In the genomic region with DNA sequence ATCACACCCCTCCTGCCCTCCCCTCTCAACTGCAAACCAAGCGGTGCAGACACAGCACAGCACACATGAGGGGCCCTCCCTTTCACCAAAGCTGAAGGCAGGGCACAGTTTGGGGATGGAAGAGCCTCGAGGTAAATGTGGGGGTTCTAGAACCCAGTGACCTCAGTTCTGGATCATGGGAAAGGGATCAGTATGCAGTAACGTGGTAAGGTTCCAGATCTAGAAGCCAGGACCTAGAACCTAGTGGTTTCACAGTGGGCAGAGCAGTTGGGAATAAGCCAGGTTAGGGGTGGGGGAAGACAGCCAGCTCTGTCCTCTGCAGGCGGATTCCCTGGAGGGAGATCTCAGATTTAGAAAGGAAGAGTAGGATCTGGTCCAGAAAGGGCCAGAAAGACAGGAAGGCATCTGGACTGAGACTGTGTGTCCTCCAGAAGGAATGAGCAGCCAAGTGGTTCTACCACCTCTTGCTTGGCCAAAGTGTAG, we compare ENCODE assay signal across 1 cellular context.
TF ChIP-seq lines count a peak whose summit lies in the region.

No MANE protein-coding gene starts in this region.

TF ChIP-seq in HepG2, 621 proteins besides CTCF, POLR2A, EP300 and RAD21 (continues in another document):
- no peak for TF ChIP-seq PAX8 (CRISPR knock-in tag; IDR thresholded peaks at IDR 0.05; ENCODE audit: borderline replicate concordance)
- TF ChIP-seq, protein P1, sequence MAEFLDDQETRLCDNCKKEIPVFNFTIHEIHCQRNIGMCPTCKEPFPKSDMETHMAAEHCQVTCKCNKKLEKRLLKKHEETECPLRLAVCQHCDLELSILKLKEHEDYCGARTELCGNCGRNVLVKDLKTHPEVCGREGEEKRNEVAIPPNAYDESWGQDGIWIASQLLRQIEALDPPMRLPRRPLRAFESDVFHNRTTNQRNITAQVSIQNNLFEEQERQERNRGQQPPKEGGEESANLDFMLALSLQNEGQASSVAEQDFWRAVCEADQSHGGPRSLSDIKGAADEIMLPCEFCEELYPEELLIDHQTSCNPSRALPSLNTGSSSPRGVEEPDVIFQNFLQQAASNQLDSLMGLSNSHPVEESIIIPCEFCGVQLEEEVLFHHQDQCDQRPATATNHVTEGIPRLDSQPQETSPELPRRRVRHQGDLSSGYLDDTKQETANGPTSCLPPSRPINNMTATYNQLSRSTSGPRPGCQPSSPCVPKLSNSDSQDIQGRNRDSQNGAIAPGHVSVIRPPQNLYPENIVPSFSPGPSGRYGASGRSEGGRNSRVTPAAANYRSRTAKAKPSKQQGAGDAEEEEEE (CRISPR knock-in tag; IDR thresholded peaks at IDR 0.05; ENCODE audit: borderline replicate concordance): no peak
- TF ChIP-seq PCBP2 (optimal IDR thresholded peaks at IDR 0.05; ENCODE audit: low read depth, low read length, poor library complexity, severe bottlenecking): peak; percentile 63
- no peak for TF ChIP-seq GZF1 (CRISPR knock-in tag; IDR thresholded peaks at IDR 0.05)
- TF ChIP-seq POLR2AphosphoS2 (IDR thresholded peaks at IDR 0.05; ENCODE audit: low read depth, low read length): peak; percentile 93; the same call in 1 of the 2 replicates
- TF ChIP-seq ZFP1 (CRISPR knock-in tag; IDR thresholded peaks at IDR 0.05): no peak
- TF ChIP-seq NFIB (CRISPR knock-in tag; IDR thresholded peaks at IDR 0.05; ENCODE audit: borderline replicate concordance): no peak
- peak; percentile 91 for TF ChIP-seq FIP1L1 (IDR thresholded peaks at IDR 0.05; ENCODE audit: borderline replicate concordance, insufficient read depth, low read depth, low read length)
- 0 out of 2 replicates have a peak, but pooled peaks have one; percentile 12 for TF ChIP-seq ZNF143 (CRISPR knock-in tag; IDR thresholded peaks at IDR 0.05)
- TF ChIP-seq ONECUT2 (CRISPR knock-in tag; IDR thresholded peaks at IDR 0.05): no peak
- TF ChIP-seq MED1 (CRISPR knock-in tag; IDR thresholded peaks at IDR 0.05): 0 out of 2 replicates have a peak, but pooled peaks have one; percentile 21
- no peak for TF ChIP-seq FLYWCH1 (CRISPR knock-in tag; IDR thresholded peaks at IDR 0.05)
- 0 out of 2 replicates have a peak, but pooled peaks have one; percentile 7 for TF ChIP-seq GATAD2A (CRISPR knock-in tag; IDR thresholded peaks at IDR 0.05)
- TF ChIP-seq ZNF614 (CRISPR knock-in tag; IDR thresholded peaks at IDR 0.05; ENCODE audit: borderline replicate concordance): no peak
- TF ChIP-seq RARG (CRISPR knock-in tag; IDR thresholded peaks at IDR 0.05; ENCODE audit: low read depth): no peak
- TF ChIP-seq RBM22 (optimal IDR thresholded peaks at IDR 0.05; ENCODE audit: low read length): peak; percentile 98
- TF ChIP-seq, protein P2, sequence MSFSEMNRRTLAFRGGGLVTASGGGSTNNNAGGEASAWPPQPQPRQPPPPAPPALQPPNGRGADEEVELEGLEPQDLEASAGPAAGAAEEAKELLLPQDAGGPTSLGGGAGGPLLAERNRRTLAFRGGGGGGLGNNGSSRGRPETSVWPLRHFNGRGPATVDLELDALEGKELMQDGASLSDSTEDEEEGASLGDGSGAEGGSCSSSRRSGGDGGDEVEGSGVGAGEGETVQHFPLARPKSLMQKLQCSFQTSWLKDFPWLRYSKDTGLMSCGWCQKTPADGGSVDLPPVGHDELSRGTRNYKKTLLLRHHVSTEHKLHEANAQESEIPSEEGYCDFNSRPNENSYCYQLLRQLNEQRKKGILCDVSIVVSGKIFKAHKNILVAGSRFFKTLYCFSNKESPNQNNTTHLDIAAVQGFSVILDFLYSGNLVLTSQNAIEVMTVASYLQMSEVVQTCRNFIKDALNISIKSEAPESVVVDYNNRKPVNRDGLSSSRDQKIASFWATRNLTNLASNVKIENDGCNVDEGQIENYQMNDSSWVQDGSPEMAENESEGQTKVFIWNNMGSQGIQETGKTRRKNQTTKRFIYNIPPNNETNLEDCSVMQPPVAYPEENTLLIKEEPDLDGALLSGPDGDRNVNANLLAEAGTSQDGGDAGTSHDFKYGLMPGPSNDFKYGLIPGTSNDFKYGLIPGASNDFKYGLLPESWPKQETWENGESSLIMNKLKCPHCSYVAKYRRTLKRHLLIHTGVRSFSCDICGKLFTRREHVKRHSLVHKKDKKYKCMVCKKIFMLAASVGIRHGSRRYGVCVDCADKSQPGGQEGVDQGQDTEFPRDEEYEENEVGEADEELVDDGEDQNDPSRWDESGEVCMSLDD (CRISPR knock-in tag; IDR thresholded peaks at IDR 0.05; ENCODE audit: borderline replicate concordance): peak; percentile 93; the same call in 1 of the 2 replicates
- peak; percentile 7; the same call in 1 of the 2 replicates for TF ChIP-seq NR2C2 (CRISPR knock-in tag; IDR thresholded peaks at IDR 0.05; ENCODE audit: borderline replicate concordance)
- TF ChIP-seq SIX4 (CRISPR knock-in tag; IDR thresholded peaks at IDR 0.05): no peak
- no peak for TF ChIP-seq CEBPB (IDR thresholded peaks at IDR 0.05; ENCODE audit: borderline replicate concordance, low read depth, low read length)
- no peak for TF ChIP-seq ZNF7 (CRISPR knock-in tag; IDR thresholded peaks at IDR 0.05)
- peak; percentile 8; the same call in 1 of the 2 replicates for TF ChIP-seq HOXA3 (CRISPR knock-in tag; IDR thresholded peaks at IDR 0.05)
- no peak for TF ChIP-seq SMYD3 (CRISPR knock-in tag; IDR thresholded peaks at IDR 0.05)
- TF ChIP-seq, protein P3, sequence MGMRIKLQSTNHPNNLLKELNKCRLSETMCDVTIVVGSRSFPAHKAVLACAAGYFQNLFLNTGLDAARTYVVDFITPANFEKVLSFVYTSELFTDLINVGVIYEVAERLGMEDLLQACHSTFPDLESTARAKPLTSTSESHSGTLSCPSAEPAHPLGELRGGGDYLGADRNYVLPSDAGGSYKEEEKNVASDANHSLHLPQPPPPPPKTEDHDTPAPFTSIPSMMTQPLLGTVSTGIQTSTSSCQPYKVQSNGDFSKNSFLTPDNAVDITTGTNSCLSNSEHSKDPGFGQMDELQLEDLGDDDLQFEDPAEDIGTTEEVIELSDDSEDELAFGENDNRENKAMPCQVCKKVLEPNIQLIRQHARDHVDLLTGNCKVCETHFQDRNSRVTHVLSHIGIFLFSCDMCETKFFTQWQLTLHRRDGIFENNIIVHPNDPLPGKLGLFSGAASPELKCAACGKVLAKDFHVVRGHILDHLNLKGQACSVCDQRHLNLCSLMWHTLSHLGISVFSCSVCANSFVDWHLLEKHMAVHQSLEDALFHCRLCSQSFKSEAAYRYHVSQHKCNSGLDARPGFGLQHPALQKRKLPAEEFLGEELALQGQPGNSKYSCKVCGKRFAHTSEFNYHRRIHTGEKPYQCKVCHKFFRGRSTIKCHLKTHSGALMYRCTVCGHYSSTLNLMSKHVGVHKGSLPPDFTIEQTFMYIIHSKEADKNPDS (CRISPR knock-in tag; IDR thresholded peaks at IDR 0.05): no peak
- TF ChIP-seq ZNF296 (CRISPR knock-in tag; conservative IDR thresholded peaks at IDR 0.05): no peak
- TF ChIP-seq CHD2 (IDR thresholded peaks at IDR 0.05; ENCODE audit: low read depth, low read length): 0 out of 2 replicates have a peak, but pooled peaks have one; percentile 13
- TF ChIP-seq, protein P4, sequence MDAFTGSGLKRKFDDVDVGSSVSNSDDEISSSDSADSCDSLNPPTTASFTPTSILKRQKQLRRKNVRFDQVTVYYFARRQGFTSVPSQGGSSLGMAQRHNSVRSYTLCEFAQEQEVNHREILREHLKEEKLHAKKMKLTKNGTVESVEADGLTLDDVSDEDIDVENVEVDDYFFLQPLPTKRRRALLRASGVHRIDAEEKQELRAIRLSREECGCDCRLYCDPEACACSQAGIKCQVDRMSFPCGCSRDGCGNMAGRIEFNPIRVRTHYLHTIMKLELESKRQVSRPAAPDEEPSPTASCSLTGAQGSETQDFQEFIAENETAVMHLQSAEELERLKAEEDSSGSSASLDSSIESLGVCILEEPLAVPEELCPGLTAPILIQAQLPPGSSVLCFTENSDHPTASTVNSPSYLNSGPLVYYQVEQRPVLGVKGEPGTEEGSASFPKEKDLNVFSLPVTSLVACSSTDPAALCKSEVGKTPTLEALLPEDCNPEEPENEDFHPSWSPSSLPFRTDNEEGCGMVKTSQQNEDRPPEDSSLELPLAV (CRISPR knock-in tag; conservative IDR thresholded peaks at IDR 0.05; ENCODE audit: low read depth): no peak
- TF ChIP-seq ZNF329 (CRISPR knock-in tag; IDR thresholded peaks at IDR 0.05; ENCODE audit: low read depth): no peak
- no peak for TF ChIP-seq TAF15 (IDR thresholded peaks at IDR 0.05; ENCODE audit: low read depth, low read length, poor library complexity, severe bottlenecking)
- peak; percentile 10; the same call in 1 of the 2 replicates for TF ChIP-seq YEATS2 (CRISPR knock-in tag; IDR thresholded peaks at IDR 0.05; ENCODE audit: borderline replicate concordance)
- TF ChIP-seq TBX2 (CRISPR knock-in tag; IDR thresholded peaks at IDR 0.05; ENCODE audit: borderline replicate concordance): no peak
- TF ChIP-seq, protein P5, sequence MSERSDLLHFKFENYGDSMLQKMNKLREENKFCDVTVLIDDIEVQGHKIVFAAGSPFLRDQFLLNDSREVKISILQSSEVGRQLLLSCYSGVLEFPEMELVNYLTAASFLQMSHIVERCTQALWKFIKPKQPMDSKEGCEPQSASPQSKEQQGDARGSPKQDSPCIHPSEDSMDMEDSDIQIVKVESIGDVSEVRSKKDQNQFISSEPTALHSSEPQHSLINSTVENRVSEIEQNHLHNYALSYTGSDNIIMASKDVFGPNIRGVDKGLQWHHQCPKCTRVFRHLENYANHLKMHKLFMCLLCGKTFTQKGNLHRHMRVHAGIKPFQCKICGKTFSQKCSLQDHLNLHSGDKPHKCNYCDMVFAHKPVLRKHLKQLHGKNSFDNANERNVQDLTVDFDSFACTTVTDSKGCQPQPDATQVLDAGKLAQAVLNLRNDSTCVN (CRISPR knock-in tag; IDR thresholded peaks at IDR 0.05; ENCODE audit: borderline replicate concordance): peak; percentile 98
- peak; percentile 60 for TF ChIP-seq RBM39 (IDR thresholded peaks at IDR 0.05; ENCODE audit: low read depth, low read length, poor library complexity, severe bottlenecking)
- TF ChIP-seq, protein P6, sequence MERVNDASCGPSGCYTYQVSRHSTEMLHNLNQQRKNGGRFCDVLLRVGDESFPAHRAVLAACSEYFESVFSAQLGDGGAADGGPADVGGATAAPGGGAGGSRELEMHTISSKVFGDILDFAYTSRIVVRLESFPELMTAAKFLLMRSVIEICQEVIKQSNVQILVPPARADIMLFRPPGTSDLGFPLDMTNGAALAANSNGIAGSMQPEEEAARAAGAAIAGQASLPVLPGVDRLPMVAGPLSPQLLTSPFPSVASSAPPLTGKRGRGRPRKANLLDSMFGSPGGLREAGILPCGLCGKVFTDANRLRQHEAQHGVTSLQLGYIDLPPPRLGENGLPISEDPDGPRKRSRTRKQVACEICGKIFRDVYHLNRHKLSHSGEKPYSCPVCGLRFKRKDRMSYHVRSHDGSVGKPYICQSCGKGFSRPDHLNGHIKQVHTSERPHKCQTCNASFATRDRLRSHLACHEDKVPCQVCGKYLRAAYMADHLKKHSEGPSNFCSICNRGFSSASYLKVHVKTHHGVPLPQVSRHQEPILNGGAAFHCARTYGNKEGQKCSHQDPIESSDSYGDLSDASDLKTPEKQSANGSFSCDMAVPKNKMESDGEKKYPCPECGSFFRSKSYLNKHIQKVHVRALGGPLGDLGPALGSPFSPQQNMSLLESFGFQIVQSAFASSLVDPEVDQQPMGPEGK (CRISPR knock-in tag; IDR thresholded peaks at IDR 0.05): 0 out of 2 replicates have a peak, but pooled peaks have one; percentile 34
- TF ChIP-seq, protein P7, sequence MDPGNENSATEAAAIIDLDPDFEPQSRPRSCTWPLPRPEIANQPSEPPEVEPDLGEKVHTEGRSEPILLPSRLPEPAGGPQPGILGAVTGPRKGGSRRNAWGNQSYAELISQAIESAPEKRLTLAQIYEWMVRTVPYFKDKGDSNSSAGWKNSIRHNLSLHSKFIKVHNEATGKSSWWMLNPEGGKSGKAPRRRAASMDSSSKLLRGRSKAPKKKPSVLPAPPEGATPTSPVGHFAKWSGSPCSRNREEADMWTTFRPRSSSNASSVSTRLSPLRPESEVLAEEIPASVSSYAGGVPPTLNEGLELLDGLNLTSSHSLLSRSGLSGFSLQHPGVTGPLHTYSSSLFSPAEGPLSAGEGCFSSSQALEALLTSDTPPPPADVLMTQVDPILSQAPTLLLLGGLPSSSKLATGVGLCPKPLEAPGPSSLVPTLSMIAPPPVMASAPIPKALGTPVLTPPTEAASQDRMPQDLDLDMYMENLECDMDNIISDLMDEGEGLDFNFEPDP (CRISPR knock-in tag; conservative IDR thresholded peaks at IDR 0.05): 0 out of 2 replicates have a peak, but pooled peaks have one; percentile 39
- TF ChIP-seq AGO2 (optimal IDR thresholded peaks at IDR 0.05; ENCODE audit: low read depth, low read length): no peak
- peak; percentile 44 for TF ChIP-seq SRSF1 (optimal IDR thresholded peaks at IDR 0.05; ENCODE audit: low read depth, low read length)
- TF ChIP-seq POLR2G (IDR thresholded peaks at IDR 0.05; ENCODE audit: low read depth, low read length): peak; percentile 89
- no peak for TF ChIP-seq HDAC2 (CRISPR knock-in tag; IDR thresholded peaks at IDR 0.05)
- TF ChIP-seq ZNF879 (CRISPR knock-in tag; IDR thresholded peaks at IDR 0.05): no peak
- no peak for TF ChIP-seq CHD4 (IDR thresholded peaks at IDR 0.05; ENCODE audit: borderline replicate concordance, low read length)
- 0 out of 2 replicates have a peak, but pooled peaks have one; percentile 17 for TF ChIP-seq ZC3H4 (CRISPR knock-in tag; IDR thresholded peaks at IDR 0.05; ENCODE audit: borderline replicate concordance)
- TF ChIP-seq, protein P8, sequence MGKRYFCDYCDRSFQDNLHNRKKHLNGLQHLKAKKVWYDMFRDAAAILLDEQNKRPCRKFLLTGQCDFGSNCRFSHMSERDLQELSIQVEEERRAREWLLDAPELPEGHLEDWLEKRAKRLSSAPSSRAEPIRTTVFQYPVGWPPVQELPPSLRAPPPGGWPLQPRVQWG (CRISPR knock-in tag; IDR thresholded peaks at IDR 0.05; ENCODE audit: borderline replicate concordance, low read depth): no peak
- peak; percentile 35; the same call in 1 of the 2 replicates for TF ChIP-seq ZNF878 (CRISPR knock-in tag; IDR thresholded peaks at IDR 0.05)
- TF ChIP-seq, protein P9, sequence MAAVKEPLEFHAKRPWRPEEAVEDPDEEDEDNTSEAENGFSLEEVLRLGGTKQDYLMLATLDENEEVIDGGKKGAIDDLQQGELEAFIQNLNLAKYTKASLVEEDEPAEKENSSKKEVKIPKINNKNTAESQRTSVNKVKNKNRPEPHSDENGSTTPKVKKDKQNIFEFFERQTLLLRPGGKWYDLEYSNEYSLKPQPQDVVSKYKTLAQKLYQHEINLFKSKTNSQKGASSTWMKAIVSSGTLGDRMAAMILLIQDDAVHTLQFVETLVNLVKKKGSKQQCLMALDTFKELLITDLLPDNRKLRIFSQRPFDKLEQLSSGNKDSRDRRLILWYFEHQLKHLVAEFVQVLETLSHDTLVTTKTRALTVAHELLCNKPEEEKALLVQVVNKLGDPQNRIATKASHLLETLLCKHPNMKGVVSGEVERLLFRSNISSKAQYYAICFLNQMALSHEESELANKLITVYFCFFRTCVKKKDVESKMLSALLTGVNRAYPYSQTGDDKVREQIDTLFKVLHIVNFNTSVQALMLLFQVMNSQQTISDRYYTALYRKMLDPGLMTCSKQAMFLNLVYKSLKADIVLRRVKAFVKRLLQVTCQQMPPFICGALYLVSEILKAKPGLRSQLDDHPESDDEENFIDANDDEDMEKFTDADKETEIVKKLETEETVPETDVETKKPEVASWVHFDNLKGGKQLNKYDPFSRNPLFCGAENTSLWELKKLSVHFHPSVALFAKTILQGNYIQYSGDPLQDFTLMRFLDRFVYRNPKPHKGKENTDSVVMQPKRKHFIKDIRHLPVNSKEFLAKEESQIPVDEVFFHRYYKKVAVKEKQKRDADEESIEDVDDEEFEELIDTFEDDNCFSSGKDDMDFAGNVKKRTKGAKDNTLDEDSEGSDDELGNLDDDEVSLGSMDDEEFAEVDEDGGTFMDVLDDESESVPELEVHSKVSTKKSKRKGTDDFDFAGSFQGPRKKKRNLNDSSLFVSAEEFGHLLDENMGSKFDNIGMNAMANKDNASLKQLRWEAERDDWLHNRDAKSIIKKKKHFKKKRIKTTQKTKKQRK (IDR thresholded peaks at IDR 0.05; ENCODE audit: low read length): 0 out of 2 replicates have a peak, but pooled peaks have one; percentile 30
- TF ChIP-seq KLF6 (CRISPR knock-in tag; IDR thresholded peaks at IDR 0.05): peak; percentile 7; the same call in 1 of the 2 replicates
